21 cellular contexts compared by ENCODE assay signal in genomic region chr5:169039592-169039991, GRCh38.
"Had no signal": no experiment of that assay in that cellular context is flagged by ENCODE, and none has a peak within 500 bp of the region (broad histone marks: within the 10 kb centered on the region; RNA-seq: fewer than 3 reads in every experiment).

No MANE protein-coding gene starts in this region.

- ATAC-seq: foreskin keratinocyte, gastrocnemius medialis, heart right ventricle, left cardiac atrium, left lung, left ventricle myocardium superior, lower lobe of right lung, mucosa of descending colon had no signal

- H3K27ac ChIP-seq: coronary artery, dorsolateral prefrontal cortex, esophagus muscularis mucosa, foreskin keratinocyte, gastrocnemius medialis, heart right ventricle, left lung, lower lobe of right lung had no signal

- H3K36me3 ChIP-seq: esophagus muscularis mucosa, gastrocnemius medialis, heart right ventricle, left lung, lower lobe of right lung had no signal

- FAIRE-seq: colon, endothelial cell of umbilical vein, keratinocyte had no signal

- DNase-seq: dermis blood vessel endothelial cell; dorsolateral prefrontal cortex; effector CD4-positive, alpha-beta T cell; effector memory CD4-positive, alpha-beta T cell; foreskin keratinocyte; gastrocnemius medialis; glutamatergic neuron; head of caudate nucleus; heart right ventricle; hippocampal formation; left cardiac atrium; left lung; left ventricle myocardium superior; lower lobe of right lung; mesenchymal stem cell; mucosa of descending colon had no signal

- H3K4me3 ChIP-seq: coronary artery, dorsolateral prefrontal cortex, esophagus muscularis mucosa, gastrocnemius medialis, heart right ventricle, left lung, lower lobe of right lung, mucosa of descending colon had no signal

- H3K27me3 ChIP-seq: esophagus muscularis mucosa, foreskin keratinocyte, gastrocnemius medialis, heart right ventricle had no signal

- H3K4me1 ChIP-seq: foreskin keratinocyte, gastrocnemius medialis, heart right ventricle, left lung, lower lobe of right lung had no signal

- H3K9me3 ChIP-seq: esophagus muscularis mucosa, gastrocnemius medialis, left lung, lower lobe of right lung, mucosa of descending colon had no signal
